28 cellular contexts compared by ENCODE assay signal in genomic region chr2:200777275-200777674, GRCh38. TPM values are rescaled to one million over a fixed set of nuclear protein-coding genes. Genes with fewer than 3 reads are reported as not detected.
DNase-seq lines count a peak whose midpoint lies in the region; ATAC-seq, FAIRE-seq and TF ChIP-seq lines count a peak whose summit lies in the region.
"Had no signal": no experiment of that assay in that cellular context is flagged by ENCODE, and none has a peak within 500 bp of the region (broad histone marks: within the 10 kb centered on the region; RNA-seq: fewer than 3 reads in every experiment).

No MANE protein-coding gene starts in this region.

- peaks cover 28% of the 10 kb centered on the region for H3K4me1 ChIP-seq in RWPE2 (ENCODE audit: insufficient read depth, poor library complexity, severe bottlenecking)
- H3K4me1 ChIP-seq in small intestine (ENCODE audit: control insufficient read depth in 2 of 2, insufficient read depth in 1 of 2, low read depth in 1 of 2, low read length in 1 of 2), result peaks cover 0 to 2% of the 10 kb centered on the region in 2 donors
- H3K4me1 ChIP-seq: lower lobe of right lung, sigmoid colon, stomach had no signal

- no peak for TF ChIP-seq CTCF in RWPE2 (IDR thresholded peaks at IDR 0.05; ENCODE audit: poor library complexity, severe bottlenecking)

- FAIRE-seq in H54 (lab: Jason Lieb, UNC) (peak; percentile 20), islet of Langerhans (lab: Jason Lieb, UNC) (peak; percentile 69), small intestine (lab: Jason Lieb, UNC) (no peak)
- FAIRE-seq: frontal cortex had no signal

- peaks cover 6% of the 10 kb centered on the region for H3K9me3 ChIP-seq in RWPE2 (ENCODE audit: severe bottlenecking)
- no peaks in the 10 kb centered on the region for H3K9me3 ChIP-seq in small intestine (ENCODE audit: control insufficient read depth, low read depth)
- H3K9me3 ChIP-seq: lower lobe of right lung, sigmoid colon, tibial artery had no signal

- no peaks in the 10 kb centered on the region for H3K36me3 ChIP-seq in RWPE2 (ENCODE audit: low read depth)
- no peaks in the 10 kb centered on the region for H3K36me3 ChIP-seq in small intestine (ENCODE audit: control insufficient read depth in 2 of 2, insufficient read depth in 2 of 2, low read length in 2 of 2)
- H3K36me3 ChIP-seq: lower lobe of right lung, neural progenitor cell, sigmoid colon, stomach, tibial artery had no signal

- H3K27me3 ChIP-seq in RWPE2 (ENCODE audit: insufficient read depth, poor library complexity, severe bottlenecking) (no peaks in the 10 kb centered on the region), small intestine (ENCODE audit: control insufficient read depth in 2 of 2, insufficient read depth in 2 of 2, low read length in 2 of 2) (no peaks in the 10 kb centered on the region)
- H3K27me3 ChIP-seq: neural progenitor cell, sigmoid colon, stomach, tibial artery had no signal

- no peak for TF ChIP-seq POLR2A in H54 (IDR thresholded peaks at IDR 0.05; ENCODE audit: low read depth, low read length)

- H3K27ac ChIP-seq in RWPE2 (ENCODE audit: poor library complexity, severe bottlenecking) (peak overlapping the region; percentile 6), small intestine (ENCODE audit: low read depth in 1 of 2, low read length in 1 of 2) (no peak overlapping the region)
- H3K27ac ChIP-seq: lower lobe of right lung, neural progenitor cell, sigmoid colon, stomach, tibial artery had no signal

- ATAC-seq in RWPE2 (ENCODE audit: low read depth), result 0 out of 3 replicates have a peak, but pooled peaks have one; percentile 21
- ATAC-seq in GM19463 (IDR thresholded peaks at IDR 0.05; ENCODE audit: unreplicated experiment), result no peak
- no peak for ATAC-seq in HG03342 (IDR thresholded peaks at IDR 0.05; ENCODE audit: unreplicated experiment)
- ATAC-seq: CD8-positive, alpha-beta T cell; lower lobe of right lung had no signal

- H3K4me3 ChIP-seq in RWPE2 (ENCODE audit: severe bottlenecking), result no peak overlapping the region
- H3K4me3 ChIP-seq in small intestine (ENCODE audit: low read depth in 1 of 2, low read length in 2 of 2), result no peak overlapping the region
- H3K4me3 ChIP-seq: lower lobe of right lung, neural progenitor cell, sigmoid colon, stomach, tibial artery had no signal

- DNase-seq in H54 (ENCODE audit: insufficient read length, low spot score) (no peak), RWPE2 (ENCODE audit: low spot score) (no peak), small intestine (peak; percentile 81), NCI-H2227 (lab: John Stamatoyannopoulos, UW; ENCODE audit: unreplicated experiment) (no peak)
- DNase-seq: activated CD4-positive, alpha-beta T cell treated with anti-CD3 and anti-CD28 coated beads, Interleukin-2, amount 50 U/mL, for 48 hours; activated CD4-positive, CD25-positive, alpha-beta regulatory T cell; activated CD8-positive, alpha-beta memory T cell treated with anti-CD3 and anti-CD28 coated beads, Interleukin-2, amount 50 U/mL, for 48 hours; activated naive CD8-positive, alpha-beta T cell treated with anti-CD3 and anti-CD28 coated beads, Interleukin-2, amount 10 ng/mL, durations not matched to agents 7 days and 5 days; AML-193; CD8-positive, alpha-beta T cell; cerebellar nuclear complex; DMS79 treated with DMSO at 0.1 percent for 48 hours; hippocampal formation; lower lobe of right lung; NCI-H1105 treated with DMSO at 0.1 percent for 48 hours; NCI-H2029 treated with DMSO at 0.1 percent for 48 hours; NCI-H226; NCI-H82; SHP77; sigmoid colon; stimulated activated CD8-positive, alpha-beta memory T cell treated with anti-CD3 and anti-CD28 coated beads, Interleukin-4, amount 100 ng/mL, for 48 hours; stomach; tibial artery had no signal

RNA-seq across cellular contexts. Expression of gene BZW1, which starts 34.4 kb away (rescaled TPM):
- 10 to 100 TPM; 50.8 to 77.3 (median 70.4) TPM for polyA plus RNA-seq in small intestine
